In the genomic region with DNA sequence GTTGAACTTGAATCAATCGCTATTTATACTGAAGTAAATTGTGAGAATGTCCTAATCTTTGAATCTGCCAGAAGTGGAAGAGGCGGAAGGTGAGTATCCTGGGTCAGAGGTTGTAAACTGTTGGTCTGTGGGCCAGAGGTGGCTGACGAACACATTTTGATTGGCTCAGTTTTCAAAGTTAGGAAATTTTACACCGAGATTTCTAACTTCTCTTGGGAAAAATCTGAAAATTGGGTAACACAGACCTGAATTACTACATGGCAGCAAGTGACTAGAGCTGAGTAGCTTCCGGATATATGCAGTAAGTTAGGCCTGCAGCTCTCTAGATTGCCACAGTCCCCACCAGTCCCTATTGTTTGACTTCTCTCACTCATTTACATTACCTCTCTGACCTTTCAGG, we compare ENCODE assay signal across 39 cellular contexts.
"Had no signal": no experiment of that assay in that cellular context is flagged by ENCODE, and none has a peak within 500 bp of the region (broad histone marks: within the 10 kb centered on the region; RNA-seq: fewer than 3 reads in every experiment).

No MANE protein-coding gene starts in this region.

- H3K27ac ChIP-seq: ascending aorta, cardiac muscle cell, VCaP had no signal

- H3K4me1 Mint-ChIP-seq: activated B cell treated with CpG ODN at 0.5 μM for 24 hours; activated CD4-positive, alpha-beta T cell treated with anti-CD3 and anti-CD28 coated beads, Interleukin-2, amount 10 ng/mL, durations not matched to agents 24 days and 14 days; activated naive CD4-positive, alpha-beta T cell treated with anti-CD3 and anti-CD28 coated beads, Interleukin-2, amount 10 ng/mL, durations not matched to agents 7 days and 5 days; activated naive CD4-positive, alpha-beta T cell treated with anti-CD3 and anti-CD28 coated beads, Interleukin-2, amount 50 U/mL, for 24 hours; activated naive CD8-positive, alpha-beta T cell treated with anti-CD3 and anti-CD28 coated beads, Interleukin-2, amount 10 ng/mL, durations not matched to agents 7 days and 5 days; central memory CD8-positive, alpha-beta T cell had no signal

- H3K27me3 ChIP-seq: ascending aorta, cardiac muscle cell had no signal

- H3K9me3 ChIP-seq: ascending aorta had no signal

- DNase-seq: activated B cell treated with CpG ODN at 0.5 μM for 24 hours; activated CD4-positive, alpha-beta memory T cell treated with anti-CD3 and anti-CD28 coated beads for 36 hours; activated CD4-positive, alpha-beta T cell treated with anti-CD3 and anti-CD28 coated beads for 4 hours; activated CD4-positive, alpha-beta T cell treated with anti-CD3 and anti-CD28 coated beads, Interleukin-2, amount 10 ng/mL, durations not matched to agents 24 days and 14 days; activated CD4-positive, alpha-beta T cell treated with anti-CD3 and anti-CD28 coated beads, Interleukin-2, amount 50 U/mL, for 1 hour; activated CD4-positive, alpha-beta T cell treated with anti-CD3 and anti-CD28 coated beads, Interleukin-2, amount 50 U/mL, for 4 hours; activated CD4-positive, CD25-positive, alpha-beta regulatory T cell treated with anti-CD3 and anti-CD28 coated beads, Interleukin-2, amount 50 U/mL, for 72 hours; activated CD8-positive, alpha-beta memory T cell treated with anti-CD3 and anti-CD28 coated beads, Interleukin-2, amount 50 U/mL, for 4 hours; activated CD8-positive, alpha-beta T cell treated with anti-CD3 and anti-CD28 coated beads for 36 hours; activated effector memory CD4-positive, alpha-beta T cell treated with Interleukin-2 at 50 U/mL for 16 hours; activated gamma-delta T cell; activated naive CD4-positive, alpha-beta T cell treated with anti-CD3 and anti-CD28 coated beads, Interleukin-2, amount 10 ng/mL, durations not matched to agents 7 days and 5 days; activated naive CD4-positive, alpha-beta T cell treated with Interleukin-2 at 50 U/mL for 16 hours; activated naive CD8-positive, alpha-beta T cell treated with anti-CD3 and anti-CD28 coated beads, Interleukin-2, amount 10 ng/mL, durations not matched to agents 7 days and 5 days; activated naive CD8-positive, alpha-beta T cell treated with anti-CD3 and anti-CD28 coated beads, Interleukin-2, amount 50 U/mL, for 24 hours; activated T-cell treated with anti-CD3 and anti-CD28 coated beads for 4 hours; activated T-cell treated with anti-CD3 and anti-CD28 coated beads, Interleukin-2, amount 50 U/mL, for 1 hour; activated T-cell treated with anti-CD3 and anti-CD28 coated beads, Interleukin-2, amount 50 U/mL, for 4 hours; activated T-cell treated with anti-CD3 and anti-CD28 coated beads, Interleukin-2, amount 50 U/mL, for 72 hours; amygdala; anterior cingulate cortex; caudate nucleus; cerebellar nuclear complex; T-helper 1 cell; T-helper 2 cell; T-helper 9 cell had no signal

- H3K27me3 Mint-ChIP-seq: activated B cell treated with CpG ODN at 0.5 μM for 24 hours; activated CD4-positive, alpha-beta memory T cell treated with anti-CD3 and anti-CD28 coated beads for 36 hours; activated CD4-positive, alpha-beta T cell treated with anti-CD3 and anti-CD28 coated beads, Interleukin-2, amount 10 ng/mL, durations not matched to agents 24 days and 14 days; activated CD8-positive, alpha-beta T cell treated with anti-CD3 and anti-CD28 coated beads for 36 hours; activated naive CD4-positive, alpha-beta T cell treated with anti-CD3 and anti-CD28 coated beads, Interleukin-2, amount 10 ng/mL, durations not matched to agents 7 days and 5 days; activated naive CD4-positive, alpha-beta T cell treated with anti-CD3 and anti-CD28 coated beads, Interleukin-2, amount 50 U/mL, for 24 hours; activated naive CD8-positive, alpha-beta T cell; activated naive CD8-positive, alpha-beta T cell treated with anti-CD3 and anti-CD28 coated beads, Interleukin-2, amount 10 ng/mL, durations not matched to agents 7 days and 5 days; activated naive CD8-positive, alpha-beta T cell treated with anti-CD3 and anti-CD28 coated beads, Interleukin-2, amount 50 U/mL, for 24 hours; brain; central memory CD8-positive, alpha-beta T cell had no signal

- ATAC-seq: activated CD8-positive, alpha-beta T cell treated with anti-CD3 and anti-CD28 coated beads for 36 hours; activated naive CD8-positive, alpha-beta T cell treated with anti-CD3 and anti-CD28 coated beads, Interleukin-2, amount 50 U/mL, for 24 hours; activated T-cell treated with anti-CD3 and anti-CD28 coated beads, Interleukin-2, amount 50 U/mL, for 4 hours; activated T-cell treated with anti-CD3 and anti-CD28 coated beads, Interleukin-2, amount 50 U/mL, for 72 hours had no signal

- H3K4me1 ChIP-seq: ascending aorta had no signal

- H3K27ac Mint-ChIP-seq: activated B cell treated with CpG ODN at 0.5 μM for 24 hours; activated CD4-positive, alpha-beta memory T cell treated with anti-CD3 and anti-CD28 coated beads for 36 hours; activated CD4-positive, alpha-beta T cell treated with anti-CD3 and anti-CD28 coated beads, Interleukin-2, amount 10 ng/mL, durations not matched to agents 24 days and 14 days; activated CD8-positive, alpha-beta T cell treated with anti-CD3 and anti-CD28 coated beads for 36 hours; activated naive CD4-positive, alpha-beta T cell treated with anti-CD3 and anti-CD28 coated beads, Interleukin-2, amount 10 ng/mL, durations not matched to agents 7 days and 5 days; activated naive CD4-positive, alpha-beta T cell treated with anti-CD3 and anti-CD28 coated beads, Interleukin-2, amount 50 U/mL, for 24 hours; activated naive CD8-positive, alpha-beta T cell; activated naive CD8-positive, alpha-beta T cell treated with anti-CD3 and anti-CD28 coated beads, Interleukin-2, amount 10 ng/mL, durations not matched to agents 7 days and 5 days; activated naive CD8-positive, alpha-beta T cell treated with anti-CD3 and anti-CD28 coated beads, Interleukin-2, amount 50 U/mL, for 24 hours; activated T-cell treated with anti-CD3 and anti-CD28 coated beads, Interleukin-2, amount 50 U/mL, for 72 hours; activated T-helper 1 cell treated with anti-CD3 and anti-CD28 coated beads, Interleukin-12 subunit alpha, Interleukin-12 subunit beta, Interleukin-2, Interleukin-4 antibody, amounts not matched to agents 30 ng/mL and 10 ng/mL and 1 ng/mL, durations not matched to agents 14 hours and 24 hours and 36 hours; activated T-helper 2 cell treated with anti-CD3 and anti-CD28 coated beads, Interferon-gamma antibody, Interleukin-2, Interleukin-4, amounts not matched to agents 10 μg/mL and 5 μg/mL and 100 μg/mL, durations not matched to agents 14 hours and 24 hours and 36 hours; brain; T-helper 1 cell treated with Interleukin-12 subunit alpha and Interleukin-12 subunit beta and Interleukin-4 antibody, amounts not matched to agents 30 μg/mL and 1 μg/mL, for 36 hours; T-helper 2 cell treated with Interferon-gamma antibody and Interleukin-4, amounts not matched to agents 5 μg/mL and 100 μg/mL, for 36 hours had no signal

- H3K36me3 ChIP-seq: ascending aorta, cardiac muscle cell had no signal

- FAIRE-seq: bronchial epithelial cell, TTC549 had no signal

- H3K4me3 ChIP-seq: ascending aorta, cardiac muscle cell had no signal

- H3K4me3 Mint-ChIP-seq: activated B cell treated with CpG ODN at 0.5 μM for 24 hours; activated CD4-positive, alpha-beta memory T cell treated with anti-CD3 and anti-CD28 coated beads for 36 hours; activated CD4-positive, alpha-beta T cell treated with anti-CD3 and anti-CD28 coated beads, Interleukin-2, amount 10 ng/mL, durations not matched to agents 24 days and 14 days; activated CD8-positive, alpha-beta T cell treated with anti-CD3 and anti-CD28 coated beads for 36 hours; activated naive CD4-positive, alpha-beta T cell treated with anti-CD3 and anti-CD28 coated beads, Interleukin-2, amount 10 ng/mL, durations not matched to agents 7 days and 5 days; activated naive CD4-positive, alpha-beta T cell treated with anti-CD3 and anti-CD28 coated beads, Interleukin-2, amount 50 U/mL, for 24 hours; activated naive CD8-positive, alpha-beta T cell; activated naive CD8-positive, alpha-beta T cell treated with anti-CD3 and anti-CD28 coated beads, Interleukin-2, amount 10 ng/mL, durations not matched to agents 7 days and 5 days; activated naive CD8-positive, alpha-beta T cell treated with anti-CD3 and anti-CD28 coated beads, Interleukin-2, amount 50 U/mL, for 24 hours; activated T-cell treated with anti-CD3 and anti-CD28 coated beads, Interleukin-2, amount 50 U/mL, for 4 hours; activated T-cell treated with anti-CD3 and anti-CD28 coated beads, Interleukin-2, amount 50 U/mL, for 72 hours; activated T-helper 1 cell treated with anti-CD3 and anti-CD28 coated beads, Interleukin-12 subunit alpha, Interleukin-12 subunit beta, Interleukin-2, Interleukin-4 antibody, amounts not matched to agents 30 ng/mL and 10 ng/mL and 1 ng/mL, durations not matched to agents 14 hours and 24 hours and 36 hours; brain; central memory CD8-positive, alpha-beta T cell; T-helper 1 cell treated with Interleukin-12 subunit alpha and Interleukin-12 subunit beta and Interleukin-4 antibody, amounts not matched to agents 30 μg/mL and 1 μg/mL, for 36 hours; T-helper 2 cell treated with Interferon-gamma antibody and Interleukin-4, amounts not matched to agents 5 μg/mL and 100 μg/mL, for 36 hours had no signal

- H3K9me3 Mint-ChIP-seq: activated B cell treated with CpG ODN at 0.5 μM for 24 hours; activated CD4-positive, alpha-beta memory T cell treated with anti-CD3 and anti-CD28 coated beads for 36 hours; activated CD4-positive, alpha-beta T cell treated with anti-CD3 and anti-CD28 coated beads, Interleukin-2, amount 10 ng/mL, durations not matched to agents 24 days and 14 days; activated CD8-positive, alpha-beta T cell treated with anti-CD3 and anti-CD28 coated beads for 36 hours; activated naive CD4-positive, alpha-beta T cell treated with anti-CD3 and anti-CD28 coated beads, Interleukin-2, amount 10 ng/mL, durations not matched to agents 7 days and 5 days; activated naive CD4-positive, alpha-beta T cell treated with anti-CD3 and anti-CD28 coated beads, Interleukin-2, amount 50 U/mL, for 24 hours; activated naive CD8-positive, alpha-beta T cell treated with anti-CD3 and anti-CD28 coated beads, Interleukin-2, amount 10 ng/mL, durations not matched to agents 7 days and 5 days; activated naive CD8-positive, alpha-beta T cell treated with anti-CD3 and anti-CD28 coated beads, Interleukin-2, amount 50 U/mL, for 24 hours; activated T-cell treated with anti-CD3 and anti-CD28 coated beads, Interleukin-2, amount 50 U/mL, for 4 hours; activated T-helper 1 cell treated with anti-CD3 and anti-CD28 coated beads, Interleukin-12 subunit alpha, Interleukin-12 subunit beta, Interleukin-2, Interleukin-4 antibody, amounts not matched to agents 30 ng/mL and 10 ng/mL and 1 ng/mL, durations not matched to agents 14 hours and 24 hours and 36 hours; activated T-helper 2 cell treated with anti-CD3 and anti-CD28 coated beads, Interferon-gamma antibody, Interleukin-2, Interleukin-4, amounts not matched to agents 10 μg/mL and 5 μg/mL and 100 μg/mL, durations not matched to agents 14 hours and 24 hours and 36 hours; central memory CD8-positive, alpha-beta T cell; T-helper 1 cell treated with Interleukin-12 subunit alpha and Interleukin-12 subunit beta and Interleukin-4 antibody, amounts not matched to agents 30 μg/mL and 1 μg/mL, for 36 hours; T-helper 2 cell treated with Interferon-gamma antibody and Interleukin-4, amounts not matched to agents 5 μg/mL and 100 μg/mL, for 36 hours had no signal
